9 cellular contexts compared by ENCODE assay signal in genomic region chr16:85986931-85987749, GRCh38.
DNase-seq lines count a peak whose midpoint lies in the region; ATAC-seq and TF ChIP-seq lines count a peak whose summit lies in the region.
"Had no signal": no experiment of that assay in that cellular context is flagged by ENCODE, and none has a peak within 500 bp of the region (broad histone marks: within the 10 kb centered on the region; RNA-seq: fewer than 3 reads in every experiment).

No MANE protein-coding gene starts in this region.

- H3K27ac Mint-ChIP-seq in central memory CD8-positive, alpha-beta T cell (ENCODE audit: low read depth) = peak overlapping the region; percentile 55
- H3K27ac Mint-ChIP-seq in naive thymus-derived CD8-positive, alpha-beta T cell = peak overlapping the region in 1 of 10 donors; percentile 34

- WGBS in esophagus squamous epithelium, 2 donors = 39 to 54% methylated on average over 3 to 6 of the region's 12 CpGs

- ATAC-seq in central memory CD8-positive, alpha-beta T cell (replicated peaks; ENCODE audit: extremely low read depth, poor library complexity, severe bottlenecking) = no peak
- ATAC-seq in naive thymus-derived CD8-positive, alpha-beta T cell = peak in 1 of 2 donors; percentile 46

- H3K27ac ChIP-seq in SJCRH30 (no peak overlapping the region), esophagus squamous epithelium (no peak overlapping the region)
- H3K27ac ChIP-seq: pancreas had no signal

- H3K9me3 ChIP-seq in SJCRH30 (replicated peaks) (no peaks in the 10 kb centered on the region), esophagus squamous epithelium (no peaks in the 10 kb centered on the region)
- H3K9me3 ChIP-seq: pancreas had no signal

- no peaks in the 10 kb centered on the region for H3K27me3 ChIP-seq in SJCRH30
- H3K27me3 ChIP-seq in esophagus squamous epithelium = peaks cover 0 to 78% (median 0%) of the 10 kb centered on the region in 4 donors

- no peaks in the 10 kb centered on the region for H3K36me3 ChIP-seq in SJCRH30
- no peaks in the 10 kb centered on the region for H3K36me3 ChIP-seq in esophagus squamous epithelium
- H3K36me3 ChIP-seq: pancreas had no signal

- peaks cover 28% of the 10 kb centered on the region for H3K27me3 Mint-ChIP-seq in central memory CD8-positive, alpha-beta T cell
- peaks cover 3 to 38% (median 11%) of the 10 kb centered on the region in 5 donors for H3K27me3 Mint-ChIP-seq in naive thymus-derived CD8-positive, alpha-beta T cell

- no peaks in the 10 kb centered on the region for H3K9me3 Mint-ChIP-seq in central memory CD8-positive, alpha-beta T cell
- H3K9me3 Mint-ChIP-seq in naive thymus-derived CD8-positive, alpha-beta T cell = no peaks in the 10 kb centered on the region

- TF ChIP-seq CTCF in esophagus squamous epithelium (IDR thresholded peaks at IDR 0.05) = peak in 3 of 6 experiments; percentile 24 to 54 (median 29)

- POLR2A ChIA-PET in naive thymus-derived CD8-positive, alpha-beta T cell (lab: Charles Lee) = interaction anchor here (1.9 kb wide), 1 partner anchor 165 kb away, joined by 11 read pairs; no protein-coding TSS in a partner anchor

- H3K4me3 Mint-ChIP-seq in central memory CD8-positive, alpha-beta T cell = peak overlapping the region; percentile 27
- H3K4me3 Mint-ChIP-seq in naive thymus-derived CD8-positive, alpha-beta T cell = no peak overlapping the region

- DNase-seq in DMS153 (lab: John Stamatoyannopoulos, UW) (peak; percentile 10), DMS153 treated with DMSO at 0.1 percent for 48 hours (lab: John Stamatoyannopoulos, UW; ENCODE audit: unreplicated experiment) (no peak), SJCRH30 (peak; percentile 22 to 49), COR-L47 (lab: John Stamatoyannopoulos, UW) (no peak), SIG-M5 (lab: John Stamatoyannopoulos, UW) (no peak), esophagus squamous epithelium (lab: John Stamatoyannopoulos, UW) (no peak)
- DNase-seq in central memory CD8-positive, alpha-beta T cell (ENCODE audit: low spot score in 2 of 2) = peak in 1 of 2 donors; percentile 39
- peak in 8 of 10 donors; percentile 7 to 54 (median 32) for DNase-seq in naive thymus-derived CD8-positive, alpha-beta T cell

- TF ChIP-seq POLR2A in esophagus squamous epithelium (IDR thresholded peaks at IDR 0.05) = no peak

- H3K4me1 ChIP-seq in SJCRH30 (no peaks in the 10 kb centered on the region), esophagus squamous epithelium (peaks cover 0 to 12% (median 4%) of the 10 kb centered on the region in 3 donors)
- H3K4me1 ChIP-seq: pancreas had no signal

- H3K4me3 ChIP-seq in SJCRH30 = peak overlapping the region; percentile 12
- peak overlapping the region in 2 of 4 donors; percentile 8 to 42 for H3K4me3 ChIP-seq in esophagus squamous epithelium
- H3K4me3 ChIP-seq: pancreas had no signal

- intact Hi-C loops in esophagus squamous epithelium (cut with DNase I) = loop anchor here (10.0 kb wide), 1 partner anchor 162 kb away; no protein-coding TSS in a partner anchor

- no peaks in the 10 kb centered on the region for H3K36me3 Mint-ChIP-seq in central memory CD8-positive, alpha-beta T cell (ENCODE audit: insufficient read depth)
- H3K36me3 Mint-ChIP-seq in naive thymus-derived CD8-positive, alpha-beta T cell = no peaks in the 10 kb centered on the region

- H3K4me1 Mint-ChIP-seq in central memory CD8-positive, alpha-beta T cell = peaks cover 41% of the 10 kb centered on the region
- H3K4me1 Mint-ChIP-seq in naive thymus-derived CD8-positive, alpha-beta T cell = peaks cover 0 to 78% (median 5%) of the 10 kb centered on the region in 4 donors

Comparison
In these comparisons a context has a peak if more than half of its experiments do, and no peak if none do; other contexts are left out.
1. DNase-seq: peak in DMS153 (single experiment), SJCRH30 (2 of 2) and naive thymus-derived CD8-positive, alpha-beta T cell (8 of 10); none in DMS153 treated with DMSO at 0.1 percent for 48 hours (single experiment), COR-L47 (single experiment), SIG-M5 (single experiment) and esophagus squamous epithelium (single experiment).